ENCODE assay signal across 11 cellular contexts in the genomic region with DNA sequence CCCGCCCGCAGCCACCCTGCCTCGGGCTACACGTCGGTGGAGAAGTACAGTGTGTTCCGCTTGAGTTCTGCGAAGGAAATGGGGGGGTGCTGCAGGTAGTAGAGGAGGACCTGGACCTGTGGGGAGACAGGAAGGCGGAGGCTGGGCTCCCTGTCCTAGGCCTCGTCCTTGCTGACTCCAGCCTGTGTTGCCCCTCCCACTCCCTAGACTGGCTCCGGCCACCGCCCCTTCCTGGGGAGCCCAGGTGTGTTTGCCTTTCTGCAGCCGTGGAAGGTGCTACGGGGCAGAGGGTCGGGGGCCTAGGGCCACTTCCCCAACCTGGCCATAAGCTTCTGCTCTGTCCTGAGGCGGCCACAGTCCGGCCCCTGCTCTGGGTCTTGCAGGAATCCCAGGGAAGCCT. TPM values are rescaled to one million over a fixed set of nuclear protein-coding genes. Genes with fewer than 3 reads are reported as not detected.
A peak's percentile ranks its signal among the peaks of the same experiment; 100 is the strongest.
DNase-seq lines count a peak whose midpoint lies in the region; ATAC-seq, FAIRE-seq and TF ChIP-seq lines count a peak whose summit lies in the region.
"Had no signal": no experiment of that assay in that cellular context is flagged by ENCODE, and none has a peak within 500 bp of the region (broad histone marks: within the 10 kb centered on the region; RNA-seq: fewer than 3 reads in every experiment).

No MANE protein-coding gene starts in this region.

- intact Hi-C loops in adrenal gland (cut with DNase I) (loop anchor here (5.0 kb wide), 2 partner anchors 41 to 51 kb away; no protein-coding TSS in a partner anchor), spleen (cut with DNase I; ENCODE audit: low total_unique reads) (loop anchor here (10.0 kb wide), 1 partner anchor 49 kb away; no protein-coding TSS in a partner anchor)

- H3K27ac ChIP-seq in HEK293 (ENCODE audit: extremely low read depth, low read depth, low read length) (peak overlapping the region; percentile 37; the same call in 1 of the 2 replicates), adrenal gland (peak overlapping the region; percentile 44 to 96 (median 74)), keratinocyte (ENCODE audit: control insufficient read depth, insufficient read depth, low read length) (no peak overlapping the region), spleen (peak overlapping the region; percentile 42 to 87 (median 76))

- H2AFZ ChIP-seq in keratinocyte (ENCODE audit: control insufficient read depth, low read length) = no peak overlapping the region

- H3K4me2 ChIP-seq in keratinocyte (ENCODE audit: control insufficient read depth, extremely low read depth, insufficient read depth, low read depth, low read length) = peak overlapping the region; percentile 22

- no peaks in the 10 kb centered on the region for H3K9me1 ChIP-seq in keratinocyte (ENCODE audit: control insufficient read depth, extremely low read depth, insufficient read depth, low read length)

- DNase-seq in adrenal gland = peak in 5 of 7 donors; percentile 37 to 70 (median 55)
- DNase-seq in keratinocyte (ENCODE audit: low read depth, low spot score) = no peak
- DNase-seq in spleen = peak; percentile 79
- no peak for DNase-seq in HK-2 (ENCODE audit: unreplicated experiment)
- DNase-seq in ureter (ENCODE audit: low spot score) = no peak
- DNase-seq: activated naive CD4-positive, alpha-beta T cell treated with anti-CD3 and anti-CD28 coated beads, Interleukin-2, amount 10 ng/mL, durations not matched to agents 7 days and 5 days; NCI-H1417 treated with DMSO at 0.1 percent for 48 hours; retina had no signal

- no peaks in the 10 kb centered on the region for H3K27me3 ChIP-seq in adrenal gland
- no peaks in the 10 kb centered on the region for H3K27me3 ChIP-seq in keratinocyte (ENCODE audit: control insufficient read depth, extremely low read depth, insufficient read depth, low read length)
- no peaks in the 10 kb centered on the region for H3K27me3 ChIP-seq in spleen (replicated peaks in 1 of 7)

- no peak for FAIRE-seq in keratinocyte (lab: Jason Lieb, UNC)

- POLR2A ChIA-PET in HEK293 (lab: Yijun Ruan, JAX) = interaction anchor here (1.9 kb wide), 1 partner anchor 9 kb away, joined by 5 read pairs; the partner anchor contains the start of gene TIMM22

- peaks cover 3% of the 10 kb centered on the region for H4K20me1 ChIP-seq in keratinocyte (ENCODE audit: control insufficient read depth, extremely low read depth, insufficient read depth, low read length)

- no peak overlapping the region for H3K9ac ChIP-seq in keratinocyte (ENCODE audit: control insufficient read depth, extremely low read depth, insufficient read depth, low read length)

- TF ChIP-seq CTCF in HEK293 (tag by site-specific recombination; IDR thresholded peaks at IDR 0.05) (no peak), adrenal gland (IDR thresholded peaks at IDR 0.05) (no peak), keratinocyte (optimal IDR thresholded peaks at IDR 0.05 in 1 of 3, IDR thresholded peaks at IDR 0.05 in 1 of 3, conservative IDR thresholded peaks at IDR 0.05 in 1 of 3; ENCODE audit: extremely low read depth in 1 of 3, insufficient read depth in 2 of 3, low read length in 3 of 3) (no peak), spleen (IDR thresholded peaks at IDR 0.05 in 8 of 11, conservative IDR thresholded peaks at IDR 0.05 in 3 of 11) (no peak)

- CTCF ChIA-PET in HEK293 (lab: Yijun Ruan, JAX) = interaction anchor here (0.7 to 1.2 kb wide), 2 partner anchors 22 to 44 kb away, joined by 3 read pairs; no protein-coding TSS in a partner anchor

- 40 to 49% (median 45%) methylated on average over 6 to 16 of the region's 16 CpGs for WGBS in adrenal gland, 4 donors
- 53 to 76% (median 64%) methylated on average over 9 to 16 of the region's 16 CpGs for WGBS in spleen, 5 donors

- ATAC-seq in GM21390 (IDR thresholded peaks at IDR 0.05; ENCODE audit: unreplicated experiment) = no peak
- no peak for ATAC-seq in HG03439 (IDR thresholded peaks at IDR 0.05; ENCODE audit: unreplicated experiment)

- H3K4me3 ChIP-seq in HEK293 (ENCODE audit: low read depth, low read length) = no peak overlapping the region
- peak overlapping the region in 1 of 4 donors; percentile 25 for H3K4me3 ChIP-seq in adrenal gland
- H3K4me3 ChIP-seq in keratinocyte (ENCODE audit: control insufficient read depth in 2 of 3, extremely low read depth in 1 of 3, insufficient read depth in 2 of 3, low read depth in 1 of 3, low read length in 3 of 3) = no peak overlapping the region
- peak overlapping the region in 3 of 8 donors; percentile 2 to 48 (median 18) for H3K4me3 ChIP-seq in spleen

- no peaks in the 10 kb centered on the region for H3K79me2 ChIP-seq in keratinocyte (ENCODE audit: control insufficient read depth, insufficient read depth, low read length)

- H3K9me3 ChIP-seq in HEK293 (ENCODE audit: control insufficient read depth, insufficient read depth, low read depth, low read length) (no peaks in the 10 kb centered on the region), adrenal gland (replicated peaks in 1 of 3) (no peaks in the 10 kb centered on the region), keratinocyte (ENCODE audit: control insufficient read depth, low read depth, low read length) (no peaks in the 10 kb centered on the region), spleen (no peaks in the 10 kb centered on the region)

- dilution Hi-C loops in keratinocyte (cut with MboI; ENCODE audit: extremely low pct_ligation_motif_present, low sequenced_read_pairs) = no loop called here

- no peak for TF ChIP-seq POLR2A in adrenal gland (IDR thresholded peaks at IDR 0.05)
- TF ChIP-seq POLR2A in spleen (IDR thresholded peaks at IDR 0.05) = no peak

- H3K36me3 ChIP-seq in HEK293 (ENCODE audit: control insufficient read depth in 2 of 2, insufficient read depth in 1 of 2, low read length in 2 of 2) (peaks cover 7 to 96% of the 10 kb centered on the region in 2 experiments), adrenal gland (replicated peaks in 1 of 2) (peaks cover 0 to 63% of the 10 kb centered on the region in 2 donors), keratinocyte (ENCODE audit: control insufficient read depth in 2 of 2, extremely low read depth in 1 of 2, insufficient read depth in 2 of 2, low read length in 2 of 2) (peaks cover 10 to 28% of the 10 kb centered on the region in 2 experiments), spleen (peaks cover 0 to 98% (median 84%) of the 10 kb centered on the region in 6 donors)

- H3K4me1 ChIP-seq in HEK293 (ENCODE audit: control insufficient read depth, insufficient read depth, low read length) (peaks cover 4% of the 10 kb centered on the region; the same call in 1 of the 2 replicates), adrenal gland (replicated peaks in 1 of 2) (peaks cover 32 to 54% of the 10 kb centered on the region in 2 donors), keratinocyte (ENCODE audit: control insufficient read depth, extremely low read depth, insufficient read depth, low read length) (peaks cover 24% of the 10 kb centered on the region), spleen (peaks cover 13 to 82% (median 55%) of the 10 kb centered on the region in 6 donors)

TF ChIP-seq in HEK293, 187 proteins besides CTCF, POLR2A, EP300 and RAD21 (continues in another document):
- TF ChIP-seq ZNF513 (tag by site-specific recombination; IDR thresholded peaks at IDR 0.05) = no peak
- no peak for TF ChIP-seq ZNF580 (tag by site-specific recombination; IDR thresholded peaks at IDR 0.05)

RNA-seq across cellular contexts. Expression of gene TIMM22, which starts 9.1 kb away (rescaled TPM):
- 10 to 100 TPM; 13.7 to 49.0 (median 15.2) TPM for total RNA-seq in adrenal gland
- polyA plus RNA-seq in adrenal gland = 10 to 100 TPM in 1 of 3 donors, 1 to 10 TPM in 2; 7.8 to 17.8 (median 8.4) TPM
- polyA plus RNA-seq in keratinocyte = 11.1 to 24.8 TPM (median 14.4 TPM) in 3 replicates
- 2.8 TPM for polyA plus RNA-seq in keratinocyte (2011; ENCODE audit: low read depth)
- polyA plus RNA-seq in keratinocyte (2011; cell fraction: cytosol; rRNA removed) = 18.1 and 19.0 TPM in 2 replicates
- polyA plus RNA-seq in keratinocyte (2011; cell fraction: nucleus; rRNA removed) = 12.1 and 12.4 TPM in 2 replicates
- 11.7 and 20.2 TPM in 2 replicates for polyA plus RNA-seq in keratinocyte (2012; ENCODE audit: low replicate concordance)
- 12.1 to 16.9 TPM (median 15.9 TPM) in 3 replicates for polyA minus RNA-seq in keratinocyte
- polyA minus RNA-seq in keratinocyte (2011; cell fraction: cytosol; rRNA and poly(A)+ RNA removed) = 12.3 TPM
- polyA minus RNA-seq in keratinocyte (2011; cell fraction: nucleus; rRNA and poly(A)+ RNA removed) = 5.0 and 8.1 TPM in 2 replicates
- total RNA-seq in spleen = 10 to 100 TPM in 6 of 7 donors, 1 to 10 TPM in 1; 9.7 to 14.3 (median 11.2) TPM
- polyA plus RNA-seq in spleen = 1 to 10 TPM; 5.1 to 8.8 (median 7.0) TPM
- 10.3 TPM for total RNA-seq in ureter

RNA-seq across cellular contexts. Expression of gene NXN, which starts 26.5 kb away (rescaled TPM):
- 10 to 100 TPM in 7 of 8 donors, 1 to 10 TPM in 1; 8.3 to 24.7 (median 14.4) TPM for total RNA-seq in adrenal gland
- polyA plus RNA-seq in adrenal gland = 1 to 10 TPM; 3.9 to 9.6 (median 5.7) TPM
- polyA plus RNA-seq in keratinocyte = 90.4 to 99.3 TPM (median 94.4 TPM) in 3 replicates
- polyA plus RNA-seq in keratinocyte (2011; ENCODE audit: low read depth) = 28.0 TPM
- polyA plus RNA-seq in keratinocyte (2011; cell fraction: cytosol; rRNA removed) = 105 and 138 TPM in 2 replicates
- polyA plus RNA-seq in keratinocyte (2011; cell fraction: nucleus; rRNA removed) = 102 and 138 TPM in 2 replicates
- polyA plus RNA-seq in keratinocyte (2012; ENCODE audit: low replicate concordance) = 68.0 and 95.5 TPM in 2 replicates
- polyA minus RNA-seq in keratinocyte = 119 to 243 TPM (median 131 TPM) in 3 replicates
- polyA minus RNA-seq in keratinocyte (2011; cell fraction: cytosol; rRNA and poly(A)+ RNA removed) = 140 TPM
- 67.5 and 81.9 TPM in 2 replicates for polyA minus RNA-seq in keratinocyte (2011; cell fraction: nucleus; rRNA and poly(A)+ RNA removed)
- 10 to 100 TPM in 5 of 7 donors, 1 to 10 TPM in 2; 7.2 to 21.4 (median 14.1) TPM for total RNA-seq in spleen
- 1 to 10 TPM; 3.9 to 6.6 (median 5.8) TPM for polyA plus RNA-seq in spleen
- total RNA-seq in ureter = 78.3 TPM

Comparison
In these comparisons a context has a peak if more than half of its experiments do, and no peak if none do; other contexts are left out.
1. DNase-seq: peak in adrenal gland (5 of 7) and spleen (single experiment); none in keratinocyte (single experiment), HK-2 (single experiment) and ureter (single experiment).